1 cellular context compared by ENCODE assay signal in genomic region chr7:23544913-23545354, GRCh38.
TF ChIP-seq lines count a peak whose summit lies in the region.

No MANE protein-coding gene starts in this region.

TF ChIP-seq in K562, 482 proteins besides CTCF, POLR2A, EP300 and RAD21 (continued from another document):
- TF ChIP-seq ARID3B (CRISPR knock-in tag; IDR thresholded peaks at IDR 0.05; ENCODE audit: borderline replicate concordance) (no peak), ARID2 (IDR thresholded peaks at IDR 0.05) (peak; percentile 61; the same call in 1 of the 2 replicates), ZBTB9 (CRISPR knock-in tag; IDR thresholded peaks at IDR 0.05) (no peak), ZNF347 (CRISPR knock-in tag; IDR thresholded peaks at IDR 0.05; ENCODE audit: low read depth) (no peak), TCF3 (CRISPR knock-in tag; IDR thresholded peaks at IDR 0.05) (no peak), SRSF3 (IDR thresholded peaks at IDR 0.05; ENCODE audit: insufficient read depth, low read length) (no peak), ZNF175 (CRISPR knock-in tag; IDR thresholded peaks at IDR 0.05; ENCODE audit: low read depth) (no peak), ESRRA (IDR thresholded peaks at IDR 0.05; ENCODE audit: borderline replicate concordance, low read depth) (0 out of 2 replicates have a peak, but pooled peaks have one; percentile 30), NFIC (IDR thresholded peaks at IDR 0.05) (peak; percentile 11; the same call in 1 of the 2 replicates), SNAPC5 (CRISPR knock-in tag; IDR thresholded peaks at IDR 0.05) (no peak), LEF1 (IDR thresholded peaks at IDR 0.05) (no peak), RNF2 (IDR thresholded peaks at IDR 0.05) (no peak), TCFL5 (CRISPR knock-in tag; conservative IDR thresholded peaks at IDR 0.05) (no peak), ZNF740 (CRISPR knock-in tag; IDR thresholded peaks at IDR 0.05) (no peak), ZNF740 (tag; IDR thresholded peaks at IDR 0.05) (no peak), CHD4 (IDR thresholded peaks at IDR 0.05; ENCODE audit: insufficient read depth, insufficient replicate concordance, low read depth, low read length, poor library complexity, severe bottlenecking) (no peak), PHF21A (IDR thresholded peaks at IDR 0.05; ENCODE audit: borderline replicate concordance, low read depth) (no peak), STAT5A (IDR thresholded peaks at IDR 0.05; ENCODE audit: borderline replicate concordance, low read length) (no peak), ZBTB7A (IDR thresholded peaks at IDR 0.05; ENCODE audit: borderline replicate concordance, control insufficient read depth, low read depth, low read length) (no peak), NFE2 (IDR thresholded peaks at IDR 0.05; ENCODE audit: low read depth) (no peak), POLR3A (IDR thresholded peaks at IDR 0.05; ENCODE audit: borderline replicate concordance, extremely low read depth, insufficient read depth, insufficient read length) (no peak), ZFP30 (CRISPR knock-in tag; IDR thresholded peaks at IDR 0.05; ENCODE audit: borderline replicate concordance) (no peak), SMAD3 (CRISPR knock-in tag; conservative IDR thresholded peaks at IDR 0.05) (no peak), ZMIZ1 (IDR thresholded peaks at IDR 0.05; ENCODE audit: low read depth in 2 of 2, low read length in 2 of 2) (no peak), ETS2 (tag; IDR thresholded peaks at IDR 0.05; ENCODE audit: borderline replicate concordance, poor library complexity, severe bottlenecking) (no peak), HOXB6 (CRISPR knock-in tag; IDR thresholded peaks at IDR 0.05; ENCODE audit: borderline replicate concordance) (no peak), SRF (CRISPR knock-in tag; IDR thresholded peaks at IDR 0.05) (peak in 1 of 2 experiments; percentile 69; a peak in 1 of 4 replicates), FOXJ3 (CRISPR knock-in tag; IDR thresholded peaks at IDR 0.05) (no peak), FOXP1 (CRISPR knock-in tag; IDR thresholded peaks at IDR 0.05) (0 out of 2 replicates have a peak, but pooled peaks have one; percentile 46), MEF2A (IDR thresholded peaks at IDR 0.05; ENCODE audit: control insufficient read depth, low read depth, low read length) (peak; percentile 94), BRF1 (IDR thresholded peaks at IDR 0.05; ENCODE audit: borderline replicate concordance, extremely low read depth, insufficient read length) (no peak), DLX4 (CRISPR knock-in tag; IDR thresholded peaks at IDR 0.05) (no peak), ZNF263 (CRISPR knock-in tag; IDR thresholded peaks at IDR 0.05; ENCODE audit: borderline replicate concordance) (no peak), CEBPB (tag; IDR thresholded peaks at IDR 0.05) (peak; percentile 61), THRA (IDR thresholded peaks at IDR 0.05) (no peak), ZNF143 (CRISPR knock-in tag; IDR thresholded peaks at IDR 0.05) (no peak), CBX8 (IDR thresholded peaks at IDR 0.05; ENCODE audit: borderline replicate concordance, extremely low read depth, low read depth, low read length, poor library complexity, severe bottlenecking) (no peak), ZBTB33 (CRISPR knock-in tag; IDR thresholded peaks at IDR 0.05) (no peak), RCOR1 (IDR thresholded peaks at IDR 0.05; ENCODE audit: borderline replicate concordance in 1 of 2, low read depth in 2 of 2, low read length in 2 of 2) (peak in 1 of 2 experiments; percentile 75; a peak in 2 of 4 replicates), NONO (IDR thresholded peaks at IDR 0.05; ENCODE audit: low read depth in 2 of 2, low read length in 1 of 2) (no peak), MIER1 (IDR thresholded peaks at IDR 0.05; ENCODE audit: low read depth) (no peak), ZNF407 (IDR thresholded peaks at IDR 0.05; ENCODE audit: low read depth) (no peak), ZEB2 (IDR thresholded peaks at IDR 0.05) (peak; percentile 86), PHF8 (IDR thresholded peaks at IDR 0.05; ENCODE audit: borderline replicate concordance, low read length) (no peak), FOXK1 (CRISPR knock-in tag; IDR thresholded peaks at IDR 0.05; ENCODE audit: borderline replicate concordance) (no peak), RFX1 (IDR thresholded peaks at IDR 0.05) (no peak)
